Comparison of ENCODE assay signal across 15 cellular contexts in the genomic region with DNA sequence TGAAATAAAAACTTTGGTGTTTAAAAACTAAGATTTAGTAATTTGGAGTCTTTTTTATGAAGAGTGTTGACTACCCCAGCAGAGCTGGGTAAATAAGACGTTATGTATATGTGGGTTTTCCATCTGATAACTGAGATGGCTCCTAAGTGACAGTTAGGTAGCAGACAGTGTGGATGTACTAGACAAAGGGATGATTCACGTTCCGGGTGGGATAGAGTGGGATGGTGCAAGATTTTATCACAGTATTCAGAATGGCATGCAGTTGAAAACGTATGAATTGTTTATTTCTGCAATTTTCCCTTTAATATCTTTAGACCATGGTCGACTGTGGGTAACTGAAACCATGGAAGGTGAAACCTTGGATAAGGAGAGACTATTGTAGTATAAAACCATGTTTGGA.
"Had no signal": no experiment of that assay in that cellular context is flagged by ENCODE, and none has a peak within 500 bp of the region (broad histone marks: within the 10 kb centered on the region; RNA-seq: fewer than 3 reads in every experiment).

No MANE protein-coding gene starts in this region.

- ATAC-seq: activated CD4-positive, CD25-positive, alpha-beta regulatory T cell treated with anti-CD3 and anti-CD28 coated beads, Interleukin-2, amount 50 U/mL, for 24 hours; effector memory CD8-positive, alpha-beta T cell; sciatic nerve had no signal

- H3K4me3 Mint-ChIP-seq: effector memory CD8-positive, alpha-beta T cell; neural crest cell had no signal

- H3K4me3 ChIP-seq: transverse colon had no signal

- H3K4me1 Mint-ChIP-seq: neural crest cell had no signal

- DNase-seq: activated CD4-positive, alpha-beta T cell treated with anti-CD3 and anti-CD28 coated beads, Interleukin-2, amount 50 U/mL, for 48 hours; activated gamma-delta T cell treated with Interleukin-2 at 50 U/mL for 16 hours; activated T-cell treated with anti-CD3 and anti-CD28 coated beads, Interleukin-2, amount 50 U/mL, for 48 hours; central memory CD4-positive, alpha-beta T cell; effector memory CD8-positive, alpha-beta T cell; hippocampal formation; kidney glomerular epithelial cell; stimulated activated CD4-positive, alpha-beta T cell treated with anti-CD3 and anti-CD28 coated beads, Interleukin-12 subunit alpha, Interleukin-12 subunit beta, amount 100 ng/mL, for 4 hours; stimulated activated naive CD4-positive, alpha-beta T cell; substantia nigra; transverse colon had no signal

- H3K9me3 ChIP-seq: transverse colon had no signal

- H3K4me1 ChIP-seq: transverse colon had no signal

- H3K27ac Mint-ChIP-seq: effector memory CD8-positive, alpha-beta T cell had no signal

- H3K9me3 Mint-ChIP-seq: effector memory CD8-positive, alpha-beta T cell; neural crest cell had no signal

- H3K27me3 ChIP-seq: transverse colon had no signal

- H3K27ac ChIP-seq: epithelial cell of prostate, transverse colon had no signal

- H3K27me3 Mint-ChIP-seq: effector memory CD8-positive, alpha-beta T cell had no signal
